1 cellular context compared by ENCODE assay signal in genomic region chr12:48795550-48796455, GRCh38.
TF ChIP-seq lines count a peak whose summit lies in the region.

No MANE protein-coding gene starts in this region.

TF ChIP-seq in endothelial cell of umbilical vein, 7 proteins besides CTCF, POLR2A, EP300 and RAD21 (continued from another document):
- TF ChIP-seq MAX (IDR thresholded peaks at IDR 0.05; ENCODE audit: insufficient read depth, insufficient read length), result no peak
- no peak for TF ChIP-seq FOS (IDR thresholded peaks at IDR 0.05; ENCODE audit: borderline replicate concordance, insufficient read depth, low read length)
- no peak for TF ChIP-seq POLR2AphosphoS5 (IDR thresholded peaks at IDR 0.05; ENCODE audit: insufficient read depth, low read depth, low read length)
- no peak for TF ChIP-seq JUN (IDR thresholded peaks at IDR 0.05; ENCODE audit: borderline replicate concordance, insufficient read depth, insufficient read length, low read depth)
- no peak for TF ChIP-seq MYC (IDR thresholded peaks at IDR 0.05; ENCODE audit: low read depth, low read length)
- no peak for TF ChIP-seq EZH2 (IDR thresholded peaks at IDR 0.05; ENCODE audit: borderline replicate concordance, low read depth, low read length, severe bottlenecking)
